27 cellular contexts compared by ENCODE assay signal in the genomic region with DNA sequence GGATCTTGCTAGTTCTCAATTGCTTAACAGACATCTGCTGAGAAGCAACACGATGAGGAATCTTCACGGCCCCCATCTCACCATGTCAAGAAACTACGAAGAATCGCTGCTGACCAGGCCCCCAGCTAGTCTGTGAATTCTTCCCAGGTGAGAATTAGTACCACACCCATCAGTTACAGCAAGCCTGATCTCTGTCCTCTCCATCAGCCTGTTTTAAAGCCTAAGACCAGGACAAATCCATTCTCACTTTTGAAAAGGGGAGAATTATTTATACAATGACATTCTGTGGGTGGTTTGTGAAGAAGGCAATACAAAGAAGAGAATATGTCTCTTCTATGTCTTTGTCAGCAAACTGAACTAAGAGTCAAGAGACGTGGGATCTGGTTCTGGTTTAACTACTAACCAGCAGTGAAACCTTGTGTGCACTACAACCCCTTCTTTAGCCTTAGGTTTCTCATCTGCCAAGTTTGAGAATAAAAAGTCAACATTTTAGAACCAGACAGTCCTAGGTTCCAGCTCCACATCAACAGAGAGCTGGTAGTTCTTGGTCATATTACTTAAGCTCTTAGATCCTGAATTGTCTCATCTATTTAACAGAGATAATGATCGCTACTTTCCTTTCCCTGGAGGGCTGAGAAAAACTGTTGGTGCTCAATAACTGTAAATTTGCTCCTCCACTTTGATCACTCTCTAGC.
"Had no signal": no experiment of that assay in that cellular context is flagged by ENCODE, and none has a peak within 500 bp of the region (broad histone marks: within the 10 kb centered on the region; RNA-seq: fewer than 3 reads in every experiment).

No MANE protein-coding gene starts in this region.

- H3K9me3 Mint-ChIP-seq: natural killer cell had no signal

- H2AFZ ChIP-seq: hepatocyte had no signal

- H3K27me3 ChIP-seq: hepatocyte, left lung, ovary, right atrium auricular region, stomach, testis, thyroid gland, transverse colon, upper lobe of left lung, vagina had no signal

- H3K4me1 ChIP-seq: left lung, right atrium auricular region, stomach, testis, upper lobe of left lung, vagina had no signal

- H3K4me3 Mint-ChIP-seq: mesothelial cell of epicardium; naive B cell; natural killer cell; nephron progenitor cell; stimulated activated naive B cell treated with anti-CD40 and anti-IgM and Interleukin-4, amounts not matched to agents 10 μg/mL and 1 μg/mL and 100 μg/mL, for 72 hours had no signal

- H3K4me1 Mint-ChIP-seq: mesothelial cell of epicardium; naive B cell; natural killer cell; nephron progenitor cell; stimulated activated naive B cell treated with anti-CD40 and anti-IgM and Interleukin-4, amounts not matched to agents 10 μg/mL and 1 μg/mL and 100 μg/mL, for 72 hours had no signal

- H3K36me3 ChIP-seq: left lung, ovary, right atrium auricular region, stomach, thyroid gland, transverse colon, upper lobe of left lung, vagina had no signal

- H3K36me3 Mint-ChIP-seq: mesothelial cell of epicardium; naive B cell; natural killer cell; stimulated activated naive B cell treated with anti-CD40 and anti-IgM and Interleukin-4, amounts not matched to agents 10 μg/mL and 1 μg/mL and 100 μg/mL, for 72 hours had no signal

- H3K9me3 ChIP-seq: ovary, right atrium auricular region, stomach, testis, thyroid gland, transverse colon, upper lobe of left lung, vagina had no signal

- ATAC-seq: left cardiac atrium; left lung; natural killer cell; sciatic nerve; stimulated activated naive B cell treated with anti-CD40 and anti-IgM and Interleukin-4, amounts not matched to agents 10 μg/mL and 1 μg/mL and 100 μg/mL, for 72 hours; stimulated activated naive CD8-positive, alpha-beta T cell treated with anti-CD3 and anti-CD28 coated beads, Interleukin-15, Interleukin-2, amounts not matched to agents 100 U/mL and 50 U/mL, for 24 hours had no signal

- H3K27ac Mint-ChIP-seq: mesothelial cell of epicardium; naive B cell; natural killer cell; nephron progenitor cell; progenitor cell of endocrine pancreas; stimulated activated naive B cell treated with anti-CD40 and anti-IgM and Interleukin-4, amounts not matched to agents 10 μg/mL and 1 μg/mL and 100 μg/mL, for 72 hours had no signal

- H3K27ac ChIP-seq: hepatocyte, left lung, ovary, right atrium auricular region, skin epidermis, stomach, testis, thyroid gland, transverse colon, upper lobe of left lung, vagina had no signal

- H3K4me3 ChIP-seq: hepatocyte, left lung, lung, ovary, right atrium auricular region, skin epidermis, stomach, testis, thyroid gland, transverse colon, upper lobe of left lung, vagina had no signal

- H3K4me2 ChIP-seq: hepatocyte had no signal

- H3K79me2 ChIP-seq: hepatocyte had no signal

- DNase-seq: islet precursor cell; left cardiac atrium; left lung; mesendoderm; naive B cell; natural killer cell; nephron progenitor cell; ovary; stimulated activated CD4-positive, alpha-beta T cell treated with anti-CD3 and anti-CD28 coated beads, Interleukin-12 subunit alpha, Interleukin-12 subunit beta, amount 100 ng/mL, for 4 hours; stimulated activated CD4-positive, alpha-beta T cell treated with anti-CD3 and anti-CD28 coated beads, Interleukin-15, amount 100 ng/mL, for 24 hours; stimulated activated CD4-positive, alpha-beta T cell treated with anti-CD3 and anti-CD28 coated beads, Interleukin-2, amount 100 ng/mL, for 24 hours; stimulated activated CD4-positive, alpha-beta T cell treated with anti-CD3 and anti-CD28 coated beads, Interleukin-4, amount 100 ng/mL, for 1 hour; stimulated activated naive B cell treated with anti-CD40 and anti-IgM and Interleukin-4, amounts not matched to agents 10 μg/mL and 1 μg/mL and 100 μg/mL, for 72 hours; stimulated activated naive CD8-positive, alpha-beta T cell treated with anti-CD3 and anti-CD28 coated beads, Interleukin-15, Interleukin-2, amounts not matched to agents 100 U/mL and 50 U/mL, for 24 hours; stomach; testis; thyroid gland; transverse colon; upper lobe of left lung had no signal
